ENCODE assay signal across 2 cellular contexts in genomic region chr3:147925272-147925671, GRCh38.
TF ChIP-seq lines count a peak whose summit lies in the region.

No MANE protein-coding gene starts in this region.

TF ChIP-seq in SK-N-SH, 30 proteins besides CTCF, POLR2A, EP300 and RAD21:
- no peak for TF ChIP-seq TCF12 (IDR thresholded peaks at IDR 0.05)
- TF ChIP-seq ZBTB33 (IDR thresholded peaks at IDR 0.05; ENCODE audit: borderline replicate concordance, low read depth), result no peak
- no peak for TF ChIP-seq RCOR1 (IDR thresholded peaks at IDR 0.05; ENCODE audit: low read length)
- TF ChIP-seq IRF3 (IDR thresholded peaks at IDR 0.05; ENCODE audit: low read depth, low read length), result no peak
- TF ChIP-seq RFX5 (IDR thresholded peaks at IDR 0.05; ENCODE audit: low read length), result no peak
- TF ChIP-seq FOXJ3 (CRISPR knock-in tag; IDR thresholded peaks at IDR 0.05), result no peak
- no peak for TF ChIP-seq JUND (IDR thresholded peaks at IDR 0.05)
- TF ChIP-seq YY1 (IDR thresholded peaks at IDR 0.05; ENCODE audit: low read depth), result no peak

TF ChIP-seq in endothelial cell of umbilical vein, 7 proteins besides CTCF, POLR2A, EP300 and RAD21:
- peak; percentile 9 for TF ChIP-seq FOS (IDR thresholded peaks at IDR 0.05; ENCODE audit: borderline replicate concordance, insufficient read depth, low read length)
- TF ChIP-seq EZH2 (IDR thresholded peaks at IDR 0.05; ENCODE audit: borderline replicate concordance, low read depth, low read length, severe bottlenecking), result no peak
